ENCODE assay signal across 1 cellular context in the genomic region with DNA sequence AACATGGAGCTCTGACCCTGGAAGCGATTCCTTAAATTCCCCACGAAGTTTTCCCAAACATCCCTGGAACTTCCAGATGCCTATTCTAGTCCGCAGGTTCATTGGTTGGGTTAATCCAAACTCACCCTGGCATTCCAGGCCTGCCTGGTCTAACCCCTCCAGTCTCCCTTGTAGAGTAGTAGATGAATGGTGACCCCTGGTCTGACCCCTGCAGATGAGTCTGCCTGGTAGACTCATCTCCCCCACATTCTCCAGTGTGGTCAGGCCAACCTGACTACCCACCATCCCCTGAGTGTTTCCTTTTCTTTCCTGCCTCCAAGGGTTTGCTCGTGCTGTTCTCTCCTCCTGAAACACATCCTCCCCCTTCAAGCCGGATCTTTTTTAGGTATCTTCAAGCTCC.
TF ChIP-seq lines count a peak whose summit lies in the region.

No MANE protein-coding gene starts in this region.

TF ChIP-seq in IMR-90, 13 proteins besides CTCF, POLR2A, EP300 and RAD21:
- TF ChIP-seq MAFK (IDR thresholded peaks at IDR 0.05; ENCODE audit: low read depth, low read length) (no peak), NFE2L2 (IDR thresholded peaks at IDR 0.05; ENCODE audit: low read depth, low read length) (no peak), RCOR1 (IDR thresholded peaks at IDR 0.05; ENCODE audit: insufficient replicate concordance, low read length) (no peak), CEBPB (IDR thresholded peaks at IDR 0.05; ENCODE audit: low read depth, low read length) (no peak)
